ENCODE assay signal across 8 cellular contexts in the genomic region with DNA sequence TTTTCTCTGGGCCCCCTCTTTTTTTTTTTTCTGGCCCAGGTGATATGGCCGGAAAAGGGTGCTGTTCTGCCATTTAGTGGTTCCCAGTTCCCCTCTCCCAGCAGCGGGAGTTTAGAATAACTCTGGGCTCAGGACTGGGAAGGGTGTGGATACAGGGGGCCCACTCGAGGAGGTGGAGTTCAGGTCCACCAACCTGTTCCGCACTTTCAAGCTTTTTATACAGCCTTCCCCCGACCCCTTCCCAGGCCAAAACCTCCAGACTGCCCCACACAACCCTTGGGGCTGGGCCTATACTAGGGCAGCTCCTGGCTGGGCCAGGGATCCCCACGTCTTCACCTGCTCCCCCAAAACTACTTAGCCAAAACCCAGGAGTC.
A peak's percentile ranks its signal among the peaks of the same experiment; 100 is the strongest.
DNase-seq lines count a peak whose midpoint lies in the region; ATAC-seq and TF ChIP-seq lines count a peak whose summit lies in the region.

No MANE protein-coding gene starts in this region.

- no peak for DNase-seq in NT2/D1 (ENCODE audit: low read depth, low spot score)
- no peak for DNase-seq in effector memory CD4-positive, alpha-beta T cell

- H3K4me2 ChIP-seq in BLaER1 treated with 17β-estradiol and CSF1 and Interleukin-3, amounts not matched to agents 10 nM and 100 nM, result peak overlapping the region; percentile 93 to 100 (median 98)

- H3K27me3 Mint-ChIP-seq in nephron (ENCODE audit: low read depth), result peaks cover 18% of the 10 kb centered on the region

- H3K9me3 ChIP-seq in BLaER1 treated with 17β-estradiol and CSF1 and Interleukin-3, amounts not matched to agents 10 nM and 100 nM (replicated peaks in 1 of 11), result no peaks in the 10 kb centered on the region
- H3K9me3 ChIP-seq in NT2/D1 (ENCODE audit: insufficient read depth, low read length), result no peaks in the 10 kb centered on the region
- H3K9me3 ChIP-seq in effector memory CD4-positive, alpha-beta T cell (ENCODE audit: control insufficient read depth, low read length), result no peaks in the 10 kb centered on the region

- ATAC-seq in HG03354 (IDR thresholded peaks at IDR 0.05; ENCODE audit: poor library complexity, severe bottlenecking, unreplicated experiment) (no peak), HG02852 (IDR thresholded peaks at IDR 0.05; ENCODE audit: unreplicated experiment) (no peak), HG02571 (IDR thresholded peaks at IDR 0.05; ENCODE audit: unreplicated experiment) (no peak), HG03135 (IDR thresholded peaks at IDR 0.05; ENCODE audit: unreplicated experiment) (no peak)

- no peaks in the 10 kb centered on the region for H3K36me3 ChIP-seq in BLaER1 treated with 17β-estradiol and CSF1 and Interleukin-3, amounts not matched to agents 10 nM and 100 nM
- H3K36me3 ChIP-seq in NT2/D1 (ENCODE audit: insufficient read depth, insufficient read length, low read length), result no peaks in the 10 kb centered on the region
- no peaks in the 10 kb centered on the region for H3K36me3 ChIP-seq in effector memory CD4-positive, alpha-beta T cell (ENCODE audit: control insufficient read depth, insufficient read depth, low read length)

- peak overlapping the region in 8 of 11 experiments; percentile 44 to 78 (median 68); a peak in 16 of 22 replicates for H3K9ac ChIP-seq in BLaER1 treated with 17β-estradiol and CSF1 and Interleukin-3, amounts not matched to agents 10 nM and 100 nM
- peak overlapping the region; percentile 91 for H3K9ac ChIP-seq in NT2/D1 (ENCODE audit: insufficient read length, low read depth)

- peaks cover 0 to 66% (median 10%) of the 10 kb centered on the region in 11 experiments; a peak in 13 of 22 replicates for H4K20me1 ChIP-seq in BLaER1 treated with 17β-estradiol and CSF1 and Interleukin-3, amounts not matched to agents 10 nM and 100 nM

- peaks cover 17% of the 10 kb centered on the region for H3K4me1 Mint-ChIP-seq in nephron

- H3K27ac ChIP-seq in BLaER1 treated with 17β-estradiol and CSF1 and Interleukin-3, amounts not matched to agents 10 nM and 100 nM, result peak overlapping the region in 5 of 11 experiments; percentile 34 to 69 (median 64); a peak in 10 of 22 replicates
- H3K27ac ChIP-seq in effector memory CD4-positive, alpha-beta T cell (ENCODE audit: insufficient read depth, low read length, poor library complexity, severe bottlenecking), result peak overlapping the region; percentile 65

- no peaks in the 10 kb centered on the region for H3K36me3 Mint-ChIP-seq in nephron (ENCODE audit: low read depth)

- H3K9me3 Mint-ChIP-seq in nephron, result no peaks in the 10 kb centered on the region

- no peak for TF ChIP-seq CTCF in nephron (IDR thresholded peaks at IDR 0.05; ENCODE audit: unreplicated experiment in 3 of 3)

- H3K4me3 Mint-ChIP-seq in nephron, result peak overlapping the region; percentile 80 to 83 (median 82)

- peaks cover 11 to 70% (median 23%) of the 10 kb centered on the region in 11 experiments for H3K27me3 ChIP-seq in BLaER1 treated with 17β-estradiol and CSF1 and Interleukin-3, amounts not matched to agents 10 nM and 100 nM
- no peaks in the 10 kb centered on the region for H3K27me3 ChIP-seq in NT2/D1 (ENCODE audit: insufficient read depth, insufficient read length)
- peaks cover 6% of the 10 kb centered on the region for H3K27me3 ChIP-seq in effector memory CD4-positive, alpha-beta T cell (replicated peaks; ENCODE audit: control insufficient read depth, insufficient read depth, low read length, poor library complexity, severe bottlenecking)

- H3K4me3 ChIP-seq in BLaER1 treated with 17β-estradiol and CSF1 and Interleukin-3, amounts not matched to agents 10 nM and 100 nM, result peak overlapping the region; percentile 49 to 72 (median 62); a peak in 19 of 20 replicates
- H3K4me3 ChIP-seq in NT2/D1 (ENCODE audit: insufficient read length, low read depth), result peak overlapping the region; percentile 79
- H3K4me3 ChIP-seq in effector memory CD4-positive, alpha-beta T cell (ENCODE audit: insufficient read depth, low read depth, low read length, poor library complexity, severe bottlenecking), result peak overlapping the region; percentile 83

- peak overlapping the region; percentile 48 to 57 (median 49) for H3K27ac Mint-ChIP-seq in nephron

- H3K4me1 ChIP-seq in BLaER1 treated with 17β-estradiol and CSF1 and Interleukin-3, amounts not matched to agents 10 nM and 100 nM, result peaks cover 26 to 62% (median 57%) of the 10 kb centered on the region in 10 experiments
- peaks cover 30% of the 10 kb centered on the region for H3K4me1 ChIP-seq in NT2/D1 (ENCODE audit: insufficient read depth, insufficient read length)
- peaks cover 26% of the 10 kb centered on the region for H3K4me1 ChIP-seq in effector memory CD4-positive, alpha-beta T cell (ENCODE audit: control insufficient read depth, insufficient read depth, low read length, poor library complexity, severe bottlenecking)
